In genomic region chr1:182301467-182302198, GRCh38 we compare ENCODE assay signal across 8 cellular contexts.
DNase-seq lines count a peak whose midpoint lies in the region; ATAC-seq and TF ChIP-seq lines count a peak whose summit lies in the region.

No MANE protein-coding gene starts in this region.

- DNase-seq in EH (ENCODE audit: low read depth) (peak; percentile 40), M059J (ENCODE audit: low read depth) (peak; percentile 14), astrocyte of the hippocampus (ENCODE audit: low read depth, low spot score) (peak; percentile 66), left kidney (ENCODE audit: low read depth, low spot score) (peak; percentile 26), brain microvascular endothelial cell (no peak), RPMI8226 (no peak)

- no peaks in the 10 kb centered on the region for H3K36me3 ChIP-seq in brain microvascular endothelial cell (replicated peaks)

- H3K27ac ChIP-seq in brain microvascular endothelial cell: no peak overlapping the region

- no peak for TF ChIP-seq CTCF in brain microvascular endothelial cell (IDR thresholded peaks at IDR 0.05; ENCODE audit: low read depth, low read length, missing control alignments)

- in situ Hi-C loops in brain microvascular endothelial cell (cut with HindIII; ENCODE audit: low pct_ligation_motif_present, low sequenced_read_pairs): no loop called here

- no peak for ATAC-seq in GM21381 (IDR thresholded peaks at IDR 0.05; ENCODE audit: unreplicated experiment)
- ATAC-seq in HG02885 (IDR thresholded peaks at IDR 0.05; ENCODE audit: poor library complexity, unreplicated experiment): no peak

- no peaks in the 10 kb centered on the region for H3K27me3 ChIP-seq in brain microvascular endothelial cell (replicated peaks)

- H3K4me3 ChIP-seq in brain microvascular endothelial cell (ENCODE audit: low read depth, low read length): no peak overlapping the region

Comparison
In these comparisons a context has a peak if more than half of its experiments do, and no peak if none do; other contexts are left out.
1. DNase-seq: peak in EH (single experiment), M059J (single experiment), astrocyte of the hippocampus (single experiment) and left kidney (single experiment); none in brain microvascular endothelial cell (single experiment) and RPMI8226 (single experiment).